In the genomic region with DNA sequence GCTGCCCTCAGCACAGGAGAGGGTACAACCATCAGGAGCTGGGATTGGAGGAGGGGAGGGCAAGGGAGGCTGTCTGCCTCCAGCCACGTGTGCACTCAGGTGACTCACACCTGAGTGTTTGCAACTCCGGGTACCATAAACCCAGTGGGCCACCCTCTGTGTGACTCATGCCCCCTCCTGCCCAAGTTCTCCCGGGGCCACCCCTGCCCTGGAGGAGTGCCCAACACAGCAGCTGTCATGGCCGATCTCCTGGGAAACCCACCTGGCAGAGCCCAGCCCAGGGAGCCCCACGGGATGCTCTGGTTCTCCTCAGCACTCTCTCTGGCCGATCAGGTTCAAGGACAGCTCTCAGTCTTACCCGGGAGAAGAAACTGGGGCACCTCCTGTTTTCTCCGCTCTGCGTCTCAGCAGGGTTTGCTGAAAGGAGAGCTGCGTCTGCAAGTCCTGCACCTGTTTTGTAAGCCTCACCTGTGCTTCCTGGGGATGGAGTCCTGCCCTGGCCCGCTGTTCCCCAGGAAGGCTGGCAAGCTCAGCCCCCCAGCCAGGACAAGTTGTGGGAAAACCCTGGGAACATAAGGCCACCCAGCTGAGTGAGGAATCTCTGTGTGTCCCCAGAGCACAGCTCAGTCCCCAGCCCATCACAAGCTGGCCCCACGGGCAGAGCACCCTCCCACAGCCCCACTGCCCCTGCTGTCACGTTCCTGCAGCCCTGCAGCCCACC, we compare ENCODE assay signal across 9 cellular contexts. TPM values are rescaled to one million over a fixed set of nuclear protein-coding genes. Genes with fewer than 3 reads are reported as not detected.
DNase-seq lines count a peak whose midpoint lies in the region; ATAC-seq lines count a peak whose summit lies in the region.
"Had no signal": no experiment of that assay in that cellular context is flagged by ENCODE, and none has a peak within 500 bp of the region (broad histone marks: within the 10 kb centered on the region; RNA-seq: fewer than 3 reads in every experiment).

No MANE protein-coding gene starts in this region.

- no peaks in the 10 kb centered on the region for H3K27me3 ChIP-seq in duodenal mucosa (ENCODE audit: control insufficient read depth in 1 of 2, insufficient read depth in 2 of 2, low read length in 2 of 2)
- no peaks in the 10 kb centered on the region for H3K27me3 ChIP-seq in effector memory CD4-positive, alpha-beta T cell (replicated peaks; ENCODE audit: control insufficient read depth, insufficient read depth, low read length, poor library complexity, severe bottlenecking)

- peaks cover 0 to 13% of the 10 kb centered on the region in 2 donors for H3K4me1 ChIP-seq in duodenal mucosa (ENCODE audit: control insufficient read depth in 1 of 2, insufficient read depth in 2 of 2, low read length in 2 of 2)
- peaks cover 8% of the 10 kb centered on the region for H3K4me1 ChIP-seq in effector memory CD4-positive, alpha-beta T cell (ENCODE audit: control insufficient read depth, insufficient read depth, low read length, poor library complexity, severe bottlenecking)

- no peaks in the 10 kb centered on the region for H3K9me3 ChIP-seq in duodenal mucosa (ENCODE audit: control insufficient read depth in 1 of 2, low read length in 2 of 2)
- no peaks in the 10 kb centered on the region for H3K9me3 ChIP-seq in effector memory CD4-positive, alpha-beta T cell (ENCODE audit: control insufficient read depth, low read length)

- ATAC-seq in GM19395 (IDR thresholded peaks at IDR 0.05; ENCODE audit: unreplicated experiment) (no peak), GM21619 (IDR thresholded peaks at IDR 0.05; ENCODE audit: unreplicated experiment) (no peak)

- no peak overlapping the region for H3K27ac ChIP-seq in duodenal mucosa (ENCODE audit: low read depth, low read length)
- H3K27ac ChIP-seq in effector memory CD4-positive, alpha-beta T cell (ENCODE audit: insufficient read depth, low read length, poor library complexity, severe bottlenecking): no peak overlapping the region
- H3K27ac ChIP-seq: SK-N-MC had no signal

- DNase-seq in DMS53 (lab: John Stamatoyannopoulos, UW) (peak; percentile 77), NCI-H2171 (lab: John Stamatoyannopoulos, UW) (peak; percentile 87), renal cortical epithelial cell (ENCODE audit: low read depth) (peak; percentile 31), KG1 (lab: John Stamatoyannopoulos, UW) (no peak)
- no peak for DNase-seq in effector memory CD4-positive, alpha-beta T cell

- peak overlapping the region; percentile 61 to 73 for H3K4me3 ChIP-seq in duodenal mucosa (ENCODE audit: low read depth in 1 of 2, low read length in 2 of 2)
- no peak overlapping the region for H3K4me3 ChIP-seq in effector memory CD4-positive, alpha-beta T cell (ENCODE audit: insufficient read depth, low read depth, low read length, poor library complexity, severe bottlenecking)
- H3K4me3 ChIP-seq: SK-N-MC had no signal

- peak overlapping the region; percentile 39 to 78 for H3K9ac ChIP-seq in duodenal mucosa (ENCODE audit: low read depth in 1 of 2, low read length in 2 of 2)

- no peaks in the 10 kb centered on the region for H3K36me3 ChIP-seq in duodenal mucosa (ENCODE audit: control insufficient read depth in 1 of 2, insufficient read depth in 2 of 2, low read length in 2 of 2)
- no peaks in the 10 kb centered on the region for H3K36me3 ChIP-seq in effector memory CD4-positive, alpha-beta T cell (ENCODE audit: control insufficient read depth, insufficient read depth, low read length)

RNA-seq across cellular contexts. Expression of gene UBE2F, which starts 44.0 kb away (rescaled TPM):
- 56.0 and 61.1 TPM in 2 replicates for total RNA-seq in renal cortical epithelial cell

Comparison
In these comparisons a context has a peak if more than half of its experiments do, and no peak if none do; other contexts are left out.
1. DNase-seq: peak in DMS53 (single experiment), NCI-H2171 (single experiment) and renal cortical epithelial cell (single experiment); none in effector memory CD4-positive, alpha-beta T cell (0 of 3) and KG1 (single experiment).